Comparison of ENCODE assay signal across 1 cellular context in the genomic region with DNA sequence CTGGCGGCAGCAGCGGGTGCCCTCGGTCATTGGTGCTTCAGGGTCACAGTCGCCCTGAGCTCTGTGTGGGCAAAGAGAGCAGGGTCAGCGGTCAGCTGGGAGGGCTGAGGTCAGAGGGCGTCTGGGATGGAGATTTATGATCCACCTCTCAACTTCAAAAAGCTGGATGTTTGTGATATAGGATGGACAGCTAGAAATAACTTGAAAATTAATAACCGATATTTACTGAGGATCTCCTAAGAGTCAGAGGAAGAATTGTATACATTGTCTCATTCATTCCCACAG.
TF ChIP-seq lines count a peak whose summit lies in the region.

No MANE protein-coding gene starts in this region.

TF ChIP-seq in HepG2, 621 proteins besides CTCF, POLR2A, EP300 and RAD21 (continues in another document):
- TF ChIP-seq NR2C2 (CRISPR knock-in tag; IDR thresholded peaks at IDR 0.05; ENCODE audit: borderline replicate concordance) (peak; percentile 83), FLYWCH1 (CRISPR knock-in tag; IDR thresholded peaks at IDR 0.05) (no peak), TRIM24 (CRISPR knock-in tag; IDR thresholded peaks at IDR 0.05) (no peak), SOX6 (IDR thresholded peaks at IDR 0.05) (no peak), SOX6 (CRISPR knock-in tag; IDR thresholded peaks at IDR 0.05) (no peak), HNRNPK (IDR thresholded peaks at IDR 0.05; ENCODE audit: low read depth, low read length, poor library complexity, severe bottlenecking) (no peak), POLR2G (IDR thresholded peaks at IDR 0.05; ENCODE audit: low read depth, low read length) (no peak), NR2F6 (IDR thresholded peaks at IDR 0.05) (peak; percentile 72), NR2F6 (CRISPR knock-in tag; IDR thresholded peaks at IDR 0.05) (peak; percentile 71), ZNF777 (CRISPR knock-in tag; IDR thresholded peaks at IDR 0.05) (no peak), MED8 (CRISPR knock-in tag; IDR thresholded peaks at IDR 0.05; ENCODE audit: insufficient replicate concordance) (no peak), ZNF451 (CRISPR knock-in tag; IDR thresholded peaks at IDR 0.05) (no peak), ZNF446 (CRISPR knock-in tag; IDR thresholded peaks at IDR 0.05) (no peak), ELF3 (CRISPR knock-in tag; IDR thresholded peaks at IDR 0.05) (no peak), BCL6 (CRISPR knock-in tag; IDR thresholded peaks at IDR 0.05) (no peak), MAF1 (CRISPR knock-in tag; IDR thresholded peaks at IDR 0.05; ENCODE audit: borderline replicate concordance) (no peak), ZNF143 (CRISPR knock-in tag; IDR thresholded peaks at IDR 0.05) (no peak), RBM22 (optimal IDR thresholded peaks at IDR 0.05; ENCODE audit: low read length) (no peak), ZNF552 (CRISPR knock-in tag; IDR thresholded peaks at IDR 0.05; ENCODE audit: borderline replicate concordance) (no peak), SSRP1 (CRISPR knock-in tag; IDR thresholded peaks at IDR 0.05) (no peak), ZNF644 (CRISPR knock-in tag; IDR thresholded peaks at IDR 0.05; ENCODE audit: low read depth) (no peak), SALL1 (CRISPR knock-in tag; IDR thresholded peaks at IDR 0.05) (peak; percentile 38; the same call in 1 of the 2 replicates), PRPF4 (IDR thresholded peaks at IDR 0.05; ENCODE audit: low read depth, low read length, poor library complexity, severe bottlenecking) (no peak), STAT5B (CRISPR knock-in tag; IDR thresholded peaks at IDR 0.05) (no peak), ZNF180 (CRISPR knock-in tag; IDR thresholded peaks at IDR 0.05; ENCODE audit: borderline replicate concordance, low read depth) (no peak), POLR2AphosphoS2 (IDR thresholded peaks at IDR 0.05; ENCODE audit: low read depth, low read length) (no peak), RFX3 (CRISPR knock-in tag; IDR thresholded peaks at IDR 0.05) (no peak), JUNB (CRISPR knock-in tag; IDR thresholded peaks at IDR 0.05; ENCODE audit: borderline replicate concordance) (no peak), RXRB (CRISPR knock-in tag; IDR thresholded peaks at IDR 0.05; ENCODE audit: borderline replicate concordance) (peak; percentile 22; the same call in 1 of the 2 replicates), ZNF775 (CRISPR knock-in tag; IDR thresholded peaks at IDR 0.05; ENCODE audit: borderline replicate concordance) (no peak), PHB2 (IDR thresholded peaks at IDR 0.05; ENCODE audit: partially characterized antibody) (no peak), NR2F1 (CRISPR knock-in tag; IDR thresholded peaks at IDR 0.05) (peak in 1 of 2 experiments; percentile 42; a peak in 1 of 4 replicates), TCF12 (IDR thresholded peaks at IDR 0.05) (no peak), TCF12 (CRISPR knock-in tag; IDR thresholded peaks at IDR 0.05) (no peak), ZNF350 (CRISPR knock-in tag; IDR thresholded peaks at IDR 0.05; ENCODE audit: borderline replicate concordance, low read depth) (no peak), ISL2 (CRISPR knock-in tag; IDR thresholded peaks at IDR 0.05) (no peak), JDP2 (CRISPR knock-in tag; IDR thresholded peaks at IDR 0.05; ENCODE audit: borderline replicate concordance) (no peak), SIN3A (IDR thresholded peaks at IDR 0.05; ENCODE audit: borderline replicate concordance, low read depth, low read length) (no peak), SNRNP70 (IDR thresholded peaks at IDR 0.05; ENCODE audit: low read depth, low read length) (no peak), KLF15 (CRISPR knock-in tag; IDR thresholded peaks at IDR 0.05; ENCODE audit: borderline replicate concordance) (no peak), CHD4 (IDR thresholded peaks at IDR 0.05; ENCODE audit: borderline replicate concordance, low read length) (no peak)
- TF ChIP-seq, protein P1, sequence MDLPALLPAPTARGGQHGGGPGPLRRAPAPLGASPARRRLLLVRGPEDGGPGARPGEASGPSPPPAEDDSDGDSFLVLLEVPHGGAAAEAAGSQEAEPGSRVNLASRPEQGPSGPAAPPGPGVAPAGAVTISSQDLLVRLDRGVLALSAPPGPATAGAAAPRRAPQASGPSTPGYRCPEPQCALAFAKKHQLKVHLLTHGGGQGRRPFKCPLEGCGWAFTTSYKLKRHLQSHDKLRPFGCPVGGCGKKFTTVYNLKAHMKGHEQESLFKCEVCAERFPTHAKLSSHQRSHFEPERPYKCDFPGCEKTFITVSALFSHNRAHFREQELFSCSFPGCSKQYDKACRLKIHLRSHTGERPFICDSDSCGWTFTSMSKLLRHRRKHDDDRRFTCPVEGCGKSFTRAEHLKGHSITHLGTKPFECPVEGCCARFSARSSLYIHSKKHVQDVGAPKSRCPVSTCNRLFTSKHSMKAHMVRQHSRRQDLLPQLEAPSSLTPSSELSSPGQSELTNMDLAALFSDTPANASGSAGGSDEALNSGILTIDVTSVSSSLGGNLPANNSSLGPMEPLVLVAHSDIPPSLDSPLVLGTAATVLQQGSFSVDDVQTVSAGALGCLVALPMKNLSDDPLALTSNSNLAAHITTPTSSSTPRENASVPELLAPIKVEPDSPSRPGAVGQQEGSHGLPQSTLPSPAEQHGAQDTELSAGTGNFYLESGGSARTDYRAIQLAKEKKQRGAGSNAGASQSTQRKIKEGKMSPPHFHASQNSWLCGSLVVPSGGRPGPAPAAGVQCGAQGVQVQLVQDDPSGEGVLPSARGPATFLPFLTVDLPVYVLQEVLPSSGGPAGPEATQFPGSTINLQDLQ (CRISPR knock-in tag; IDR thresholded peaks at IDR 0.05) = no peak
- TF ChIP-seq, protein P2, sequence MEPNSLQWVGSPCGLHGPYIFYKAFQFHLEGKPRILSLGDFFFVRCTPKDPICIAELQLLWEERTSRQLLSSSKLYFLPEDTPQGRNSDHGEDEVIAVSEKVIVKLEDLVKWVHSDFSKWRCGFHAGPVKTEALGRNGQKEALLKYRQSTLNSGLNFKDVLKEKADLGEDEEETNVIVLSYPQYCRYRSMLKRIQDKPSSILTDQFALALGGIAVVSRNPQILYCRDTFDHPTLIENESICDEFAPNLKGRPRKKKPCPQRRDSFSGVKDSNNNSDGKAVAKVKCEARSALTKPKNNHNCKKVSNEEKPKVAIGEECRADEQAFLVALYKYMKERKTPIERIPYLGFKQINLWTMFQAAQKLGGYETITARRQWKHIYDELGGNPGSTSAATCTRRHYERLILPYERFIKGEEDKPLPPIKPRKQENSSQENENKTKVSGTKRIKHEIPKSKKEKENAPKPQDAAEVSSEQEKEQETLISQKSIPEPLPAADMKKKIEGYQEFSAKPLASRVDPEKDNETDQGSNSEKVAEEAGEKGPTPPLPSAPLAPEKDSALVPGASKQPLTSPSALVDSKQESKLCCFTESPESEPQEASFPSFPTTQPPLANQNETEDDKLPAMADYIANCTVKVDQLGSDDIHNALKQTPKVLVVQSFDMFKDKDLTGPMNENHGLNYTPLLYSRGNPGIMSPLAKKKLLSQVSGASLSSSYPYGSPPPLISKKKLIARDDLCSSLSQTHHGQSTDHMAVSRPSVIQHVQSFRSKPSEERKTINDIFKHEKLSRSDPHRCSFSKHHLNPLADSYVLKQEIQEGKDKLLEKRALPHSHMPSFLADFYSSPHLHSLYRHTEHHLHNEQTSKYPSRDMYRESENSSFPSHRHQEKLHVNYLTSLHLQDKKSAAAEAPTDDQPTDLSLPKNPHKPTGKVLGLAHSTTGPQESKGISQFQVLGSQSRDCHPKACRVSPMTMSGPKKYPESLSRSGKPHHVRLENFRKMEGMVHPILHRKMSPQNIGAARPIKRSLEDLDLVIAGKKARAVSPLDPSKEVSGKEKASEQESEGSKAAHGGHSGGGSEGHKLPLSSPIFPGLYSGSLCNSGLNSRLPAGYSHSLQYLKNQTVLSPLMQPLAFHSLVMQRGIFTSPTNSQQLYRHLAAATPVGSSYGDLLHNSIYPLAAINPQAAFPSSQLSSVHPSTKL (CRISPR knock-in tag; IDR thresholded peaks at IDR 0.05) = 0 out of 2 replicates have a peak, but pooled peaks have one; percentile 13
- TF ChIP-seq, protein P3, sequence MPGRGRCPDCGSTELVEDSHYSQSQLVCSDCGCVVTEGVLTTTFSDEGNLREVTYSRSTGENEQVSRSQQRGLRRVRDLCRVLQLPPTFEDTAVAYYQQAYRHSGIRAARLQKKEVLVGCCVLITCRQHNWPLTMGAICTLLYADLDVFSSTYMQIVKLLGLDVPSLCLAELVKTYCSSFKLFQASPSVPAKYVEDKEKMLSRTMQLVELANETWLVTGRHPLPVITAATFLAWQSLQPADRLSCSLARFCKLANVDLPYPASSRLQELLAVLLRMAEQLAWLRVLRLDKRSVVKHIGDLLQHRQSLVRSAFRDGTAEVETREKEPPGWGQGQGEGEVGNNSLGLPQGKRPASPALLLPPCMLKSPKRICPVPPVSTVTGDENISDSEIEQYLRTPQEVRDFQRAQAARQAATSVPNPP (CRISPR knock-in tag; IDR thresholded peaks at IDR 0.05) = no peak
- TF ChIP-seq, protein P4, sequence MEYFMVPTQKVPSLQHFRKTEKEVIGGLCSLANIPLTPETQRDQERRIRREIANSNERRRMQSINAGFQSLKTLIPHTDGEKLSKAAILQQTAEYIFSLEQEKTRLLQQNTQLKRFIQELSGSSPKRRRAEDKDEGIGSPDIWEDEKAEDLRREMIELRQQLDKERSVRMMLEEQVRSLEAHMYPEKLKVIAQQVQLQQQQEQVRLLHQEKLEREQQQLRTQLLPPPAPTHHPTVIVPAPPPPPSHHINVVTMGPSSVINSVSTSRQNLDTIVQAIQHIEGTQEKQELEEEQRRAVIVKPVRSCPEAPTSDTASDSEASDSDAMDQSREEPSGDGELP (IDR thresholded peaks at IDR 0.05; ENCODE audit: borderline replicate concordance, low read depth) = peak; percentile 80
- TF ChIP-seq, protein P5, sequence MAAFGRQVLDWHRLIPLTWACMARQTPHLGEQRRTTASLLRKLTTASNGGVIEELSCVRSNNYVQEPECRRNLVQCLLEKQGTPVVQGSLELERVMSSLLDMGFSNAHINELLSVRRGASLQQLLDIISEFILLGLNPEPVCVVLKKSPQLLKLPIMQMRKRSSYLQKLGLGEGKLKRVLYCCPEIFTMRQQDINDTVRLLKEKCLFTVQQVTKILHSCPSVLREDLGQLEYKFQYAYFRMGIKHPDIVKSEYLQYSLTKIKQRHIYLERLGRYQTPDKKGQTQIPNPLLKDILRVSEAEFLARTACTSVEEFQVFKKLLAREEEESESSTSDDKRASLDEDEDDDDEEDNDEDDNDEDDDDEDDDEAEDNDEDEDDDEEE (CRISPR knock-in tag; IDR thresholded peaks at IDR 0.05) = no peak
- TF ChIP-seq, protein P6, sequence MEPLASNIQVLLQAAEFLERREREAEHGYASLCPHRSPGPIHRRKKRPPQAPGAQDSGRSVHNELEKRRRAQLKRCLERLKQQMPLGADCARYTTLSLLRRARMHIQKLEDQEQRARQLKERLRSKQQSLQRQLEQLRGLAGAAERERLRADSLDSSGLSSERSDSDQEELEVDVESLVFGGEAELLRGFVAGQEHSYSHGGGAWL (CRISPR knock-in tag; IDR thresholded peaks at IDR 0.05) = no peak
- TF ChIP-seq, protein P7, sequence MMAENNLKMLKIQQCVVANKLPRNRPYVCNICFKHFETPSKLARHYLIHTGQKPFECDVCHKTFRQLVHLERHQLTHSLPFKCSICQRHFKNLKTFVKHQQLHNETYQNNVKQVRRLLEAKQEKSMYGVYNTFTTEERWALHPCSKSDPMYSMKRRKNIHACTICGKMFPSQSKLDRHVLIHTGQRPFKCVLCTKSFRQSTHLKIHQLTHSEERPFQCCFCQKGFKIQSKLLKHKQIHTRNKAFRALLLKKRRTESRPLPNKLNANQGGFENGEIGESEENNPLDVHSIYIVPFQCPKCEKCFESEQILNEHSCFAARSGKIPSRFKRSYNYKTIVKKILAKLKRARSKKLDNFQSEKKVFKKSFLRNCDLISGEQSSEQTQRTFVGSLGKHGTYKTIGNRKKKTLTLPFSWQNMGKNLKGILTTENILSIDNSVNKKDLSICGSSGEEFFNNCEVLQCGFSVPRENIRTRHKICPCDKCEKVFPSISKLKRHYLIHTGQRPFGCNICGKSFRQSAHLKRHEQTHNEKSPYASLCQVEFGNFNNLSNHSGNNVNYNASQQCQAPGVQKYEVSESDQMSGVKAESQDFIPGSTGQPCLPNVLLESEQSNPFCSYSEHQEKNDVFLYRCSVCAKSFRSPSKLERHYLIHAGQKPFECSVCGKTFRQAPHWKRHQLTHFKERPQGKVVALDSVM (CRISPR knock-in tag; IDR thresholded peaks at IDR 0.05) = no peak
- TF ChIP-seq, protein P8, sequence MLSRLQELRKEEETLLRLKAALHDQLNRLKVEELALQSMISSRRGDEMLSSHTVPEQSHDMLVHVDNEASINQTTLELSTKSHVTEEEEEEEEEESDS (CRISPR knock-in tag; IDR thresholded peaks at IDR 0.05; ENCODE audit: borderline replicate concordance) = no peak
- TF ChIP-seq, protein P9, sequence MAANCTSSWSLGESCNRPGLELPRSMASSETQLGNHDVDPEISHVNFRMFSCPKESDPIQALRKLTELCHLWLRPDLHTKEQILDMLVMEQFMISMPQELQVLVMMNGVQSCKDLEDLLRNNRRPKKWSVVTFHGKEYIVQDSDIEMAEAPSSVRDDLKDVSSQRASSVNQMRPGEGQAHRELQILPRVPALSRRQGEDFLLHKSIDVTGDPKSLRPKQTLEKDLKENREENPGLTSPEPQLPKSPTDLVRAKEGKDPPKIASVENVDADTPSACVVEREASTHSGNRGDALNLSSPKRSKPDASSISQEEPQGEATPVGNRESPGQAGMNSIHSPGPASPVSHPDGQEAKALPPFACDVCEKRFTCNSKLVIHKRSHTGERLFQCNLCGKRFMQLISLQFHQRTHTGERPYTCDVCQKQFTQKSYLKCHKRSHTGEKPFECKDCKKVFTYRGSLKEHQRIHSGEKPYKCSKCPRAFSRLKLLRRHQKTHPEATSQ (CRISPR knock-in tag; IDR thresholded peaks at IDR 0.05; ENCODE audit: borderline replicate concordance) = no peak
- TF ChIP-seq, protein P10, sequence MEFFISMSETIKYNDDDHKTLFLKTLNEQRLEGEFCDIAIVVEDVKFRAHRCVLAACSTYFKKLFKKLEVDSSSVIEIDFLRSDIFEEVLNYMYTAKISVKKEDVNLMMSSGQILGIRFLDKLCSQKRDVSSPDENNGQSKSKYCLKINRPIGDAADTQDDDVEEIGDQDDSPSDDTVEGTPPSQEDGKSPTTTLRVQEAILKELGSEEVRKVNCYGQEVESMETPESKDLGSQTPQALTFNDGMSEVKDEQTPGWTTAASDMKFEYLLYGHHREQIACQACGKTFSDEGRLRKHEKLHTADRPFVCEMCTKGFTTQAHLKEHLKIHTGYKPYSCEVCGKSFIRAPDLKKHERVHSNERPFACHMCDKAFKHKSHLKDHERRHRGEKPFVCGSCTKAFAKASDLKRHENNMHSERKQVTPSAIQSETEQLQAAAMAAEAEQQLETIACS (CRISPR knock-in tag; IDR thresholded peaks at IDR 0.05) = no peak
- TF ChIP-seq, protein P11, sequence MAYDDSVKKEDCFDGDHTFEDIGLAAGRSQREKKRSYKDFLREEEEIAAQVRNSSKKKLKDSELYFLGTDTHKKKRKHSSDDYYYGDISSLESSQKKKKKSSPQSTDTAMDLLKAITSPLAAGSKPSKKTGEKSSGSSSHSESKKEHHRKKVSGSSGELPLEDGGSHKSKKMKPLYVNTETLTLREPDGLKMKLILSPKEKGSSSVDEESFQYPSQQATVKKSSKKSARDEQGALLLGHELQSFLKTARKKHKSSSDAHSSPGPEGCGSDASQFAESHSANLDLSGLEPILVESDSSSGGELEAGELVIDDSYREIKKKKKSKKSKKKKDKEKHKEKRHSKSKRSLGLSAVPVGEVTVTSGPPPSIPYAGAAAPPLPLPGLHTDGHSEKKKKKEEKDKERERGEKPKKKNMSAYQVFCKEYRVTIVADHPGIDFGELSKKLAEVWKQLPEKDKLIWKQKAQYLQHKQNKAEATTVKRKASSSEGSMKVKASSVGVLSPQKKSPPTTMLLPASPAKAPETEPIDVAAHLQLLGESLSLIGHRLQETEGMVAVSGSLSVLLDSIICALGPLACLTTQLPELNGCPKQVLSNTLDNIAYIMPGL (CRISPR knock-in tag; IDR thresholded peaks at IDR 0.05; ENCODE audit: borderline replicate concordance in 1 of 2, low read depth in 1 of 2) = no peak
